19 cellular contexts compared by ENCODE assay signal in genomic region chr15:22904736-22905135, GRCh38.
DNase-seq lines count a peak whose midpoint lies in the region; ATAC-seq and TF ChIP-seq lines count a peak whose summit lies in the region.
"Had no signal": no experiment of that assay in that cellular context is flagged by ENCODE, and none has a peak within 500 bp of the region (broad histone marks: within the 10 kb centered on the region; RNA-seq: fewer than 3 reads in every experiment).

No MANE protein-coding gene starts in this region.

- ATAC-seq in effector memory CD8-positive, alpha-beta T cell (replicated peaks): no peak
- ATAC-seq: stimulated activated naive CD8-positive, alpha-beta T cell treated with anti-CD3 and anti-CD28 coated beads, Interleukin-15, Interleukin-2, amounts not matched to agents 100 U/mL and 50 U/mL, for 24 hours had no signal

- peak overlapping the region in 2 of 5 experiments; percentile 2 to 30 for H3K4me3 Mint-ChIP-seq in brain
- no peak overlapping the region for H3K4me3 Mint-ChIP-seq in effector memory CD8-positive, alpha-beta T cell
- H3K4me3 Mint-ChIP-seq: activated naive CD4-positive, alpha-beta T cell treated with anti-CD3 and anti-CD28 coated beads, Interleukin-2, amount 10 ng/mL, durations not matched to agents 7 days and 5 days; CD4-positive, alpha-beta T cell; dendritic cell treated with granulocyte-macrophage colony-stimulating factor and Interleukin-4, amounts not matched to agents 40 ng/mL and 50 ng/mL, for 4 days; H9 had no signal

- peaks cover 62% of the 10 kb centered on the region for H3K36me3 Mint-ChIP-seq in brain
- H3K36me3 Mint-ChIP-seq in effector memory CD8-positive, alpha-beta T cell (ENCODE audit: insufficient read depth): peaks cover 8% of the 10 kb centered on the region

- H3K4me3 ChIP-seq in AG10803 (ENCODE audit: low read length): no peak overlapping the region
- H3K4me3 ChIP-seq: upper lobe of right lung had no signal

- no peaks in the 10 kb centered on the region for H3K27me3 Mint-ChIP-seq in brain
- H3K27me3 Mint-ChIP-seq in effector memory CD8-positive, alpha-beta T cell: no peaks in the 10 kb centered on the region
- H3K27me3 Mint-ChIP-seq: activated naive CD4-positive, alpha-beta T cell treated with anti-CD3 and anti-CD28 coated beads, Interleukin-2, amount 10 ng/mL, durations not matched to agents 7 days and 5 days; CD4-positive, alpha-beta T cell; dendritic cell treated with granulocyte-macrophage colony-stimulating factor and Interleukin-4, amounts not matched to agents 40 ng/mL and 50 ng/mL, for 4 days had no signal

- TF ChIP-seq CTCF in AG10803 (conservative IDR thresholded peaks at IDR 0.05; ENCODE audit: low read length) (no peak), brain (conservative IDR thresholded peaks at IDR 0.05) (no peak)

- peak; percentile 4 for DNase-seq in AG10803 (ENCODE audit: low read depth)
- DNase-seq in G401 (ENCODE audit: low spot score): peak; percentile 89
- DNase-seq in NCI-H2196 (lab: John Stamatoyannopoulos, UW; ENCODE audit: unreplicated experiment): peak; percentile 17
- no peak for DNase-seq in stimulated activated CD4-positive, alpha-beta T cell treated with anti-CD3 and anti-CD28 coated beads, Interleukin-2, amount 100 ng/mL, for 24 hours
- no peak for DNase-seq in GM19238 (ENCODE audit: insufficient read length, low spot score)
- DNase-seq in effector memory CD8-positive, alpha-beta T cell: no peak
- no peak for DNase-seq in effector CD8-positive, alpha-beta T cell (lab: John Stamatoyannopoulos, UW)
- DNase-seq: ACHN; activated CD4-positive, alpha-beta T cell treated with anti-CD3 and anti-CD28 coated beads, Interleukin-2, amount 50 U/mL, for 48 hours; activated naive CD4-positive, alpha-beta T cell treated with anti-CD3 and anti-CD28 coated beads, Interleukin-2, amount 10 ng/mL, durations not matched to agents 7 days and 5 days; activated T-cell treated with anti-CD3 and anti-CD28 coated beads for 4 hours; CD4-positive, alpha-beta T cell; foreskin melanocyte; H9; stimulated activated CD4-positive, alpha-beta T cell treated with anti-CD3 and anti-CD28 coated beads, Interleukin-15, amount 100 ng/mL, for 24 hours; stimulated activated naive CD8-positive, alpha-beta T cell treated with anti-CD3 and anti-CD28 coated beads, Interleukin-15, Interleukin-2, amounts not matched to agents 100 U/mL and 50 U/mL, for 24 hours; upper lobe of right lung had no signal

- H3K4me1 Mint-ChIP-seq in brain: peaks cover 5% of the 10 kb centered on the region
- no peaks in the 10 kb centered on the region for H3K4me1 Mint-ChIP-seq in effector memory CD8-positive, alpha-beta T cell (ENCODE audit: low read depth in 2 of 2)
- H3K4me1 Mint-ChIP-seq: activated naive CD4-positive, alpha-beta T cell treated with anti-CD3 and anti-CD28 coated beads, Interleukin-2, amount 10 ng/mL, durations not matched to agents 7 days and 5 days; H9 had no signal

- H3K27ac Mint-ChIP-seq in brain: peak overlapping the region in 4 of 5 experiments; percentile 48 to 89 (median 86)
- H3K27ac Mint-ChIP-seq in effector memory CD8-positive, alpha-beta T cell: no peak overlapping the region
- H3K27ac Mint-ChIP-seq: activated naive CD4-positive, alpha-beta T cell treated with anti-CD3 and anti-CD28 coated beads, Interleukin-2, amount 10 ng/mL, durations not matched to agents 7 days and 5 days; CD4-positive, alpha-beta T cell; dendritic cell treated with granulocyte-macrophage colony-stimulating factor and Interleukin-4, amounts not matched to agents 40 ng/mL and 50 ng/mL, for 4 days; H9 had no signal

- in situ Hi-C loops in G401 (cut with HindIII; ENCODE audit: low sequenced_read_pairs): no loop called here

- no peaks in the 10 kb centered on the region for H3K9me3 Mint-ChIP-seq in brain
- no peaks in the 10 kb centered on the region for H3K9me3 Mint-ChIP-seq in effector memory CD8-positive, alpha-beta T cell
- H3K9me3 Mint-ChIP-seq: activated naive CD4-positive, alpha-beta T cell treated with anti-CD3 and anti-CD28 coated beads, Interleukin-2, amount 10 ng/mL, durations not matched to agents 7 days and 5 days; CD4-positive, alpha-beta T cell; dendritic cell treated with granulocyte-macrophage colony-stimulating factor and Interleukin-4, amounts not matched to agents 40 ng/mL and 50 ng/mL, for 4 days; H9 had no signal

Comparison
In these comparisons a context has a peak if more than half of its experiments do, and no peak if none do; other contexts are left out.
1. DNase-seq: peak in AG10803 (single experiment), G401 (single experiment) and NCI-H2196 (single experiment); none in stimulated activated CD4-positive, alpha-beta T cell treated with anti-CD3 and anti-CD28 coated beads, Interleukin-2, amount 100 ng/mL, for 24 hours (0 of 2), GM19238 (single experiment), effector memory CD8-positive, alpha-beta T cell (0 of 3) and effector CD8-positive, alpha-beta T cell (single experiment).
2. H3K27ac Mint-ChIP-seq: peak in brain (4 of 5); none in effector memory CD8-positive, alpha-beta T cell (0 of 2).